ENCODE assay signal across 1 cellular context in genomic region chr1:20787775-20788488, GRCh38.
A peak's percentile ranks its signal among the peaks of the same experiment; 100 is the strongest.
TF ChIP-seq lines count a peak whose summit lies in the region.

No MANE protein-coding gene starts in this region.

TF ChIP-seq in K562, 482 proteins besides CTCF, POLR2A, EP300 and RAD21 (continued from another document):
- no peak for TF ChIP-seq ATF2 (CRISPR knock-in tag; IDR thresholded peaks at IDR 0.05)
- TF ChIP-seq, protein P1, sequence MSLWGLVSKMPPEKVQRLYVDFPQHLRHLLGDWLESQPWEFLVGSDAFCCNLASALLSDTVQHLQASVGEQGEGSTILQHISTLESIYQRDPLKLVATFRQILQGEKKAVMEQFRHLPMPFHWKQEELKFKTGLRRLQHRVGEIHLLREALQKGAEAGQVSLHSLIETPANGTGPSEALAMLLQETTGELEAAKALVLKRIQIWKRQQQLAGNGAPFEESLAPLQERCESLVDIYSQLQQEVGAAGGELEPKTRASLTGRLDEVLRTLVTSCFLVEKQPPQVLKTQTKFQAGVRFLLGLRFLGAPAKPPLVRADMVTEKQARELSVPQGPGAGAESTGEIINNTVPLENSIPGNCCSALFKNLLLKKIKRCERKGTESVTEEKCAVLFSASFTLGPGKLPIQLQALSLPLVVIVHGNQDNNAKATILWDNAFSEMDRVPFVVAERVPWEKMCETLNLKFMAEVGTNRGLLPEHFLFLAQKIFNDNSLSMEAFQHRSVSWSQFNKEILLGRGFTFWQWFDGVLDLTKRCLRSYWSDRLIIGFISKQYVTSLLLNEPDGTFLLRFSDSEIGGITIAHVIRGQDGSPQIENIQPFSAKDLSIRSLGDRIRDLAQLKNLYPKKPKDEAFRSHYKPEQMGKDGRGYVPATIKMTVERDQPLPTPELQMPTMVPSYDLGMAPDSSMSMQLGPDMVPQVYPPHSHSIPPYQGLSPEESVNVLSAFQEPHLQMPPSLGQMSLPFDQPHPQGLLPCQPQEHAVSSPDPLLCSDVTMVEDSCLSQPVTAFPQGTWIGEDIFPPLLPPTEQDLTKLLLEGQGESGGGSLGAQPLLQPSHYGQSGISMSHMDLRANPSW (CRISPR knock-in tag; IDR thresholded peaks at IDR 0.05), result 0 out of 2 replicates have a peak, but pooled peaks have one; percentile 14
- no peak for TF ChIP-seq ZNF445 (CRISPR knock-in tag; IDR thresholded peaks at IDR 0.05; ENCODE audit: low read depth)
- TF ChIP-seq, protein P2, sequence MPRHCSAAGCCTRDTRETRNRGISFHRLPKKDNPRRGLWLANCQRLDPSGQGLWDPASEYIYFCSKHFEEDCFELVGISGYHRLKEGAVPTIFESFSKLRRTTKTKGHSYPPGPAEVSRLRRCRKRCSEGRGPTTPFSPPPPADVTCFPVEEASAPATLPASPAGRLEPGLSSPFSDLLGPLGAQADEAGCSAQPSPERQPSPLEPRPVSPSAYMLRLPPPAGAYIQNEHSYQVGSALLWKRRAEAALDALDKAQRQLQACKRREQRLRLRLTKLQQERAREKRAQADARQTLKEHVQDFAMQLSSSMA (CRISPR knock-in tag; IDR thresholded peaks at IDR 0.05), result no peak
- no peak for TF ChIP-seq LEF1 (IDR thresholded peaks at IDR 0.05)
- TF ChIP-seq, protein P3, sequence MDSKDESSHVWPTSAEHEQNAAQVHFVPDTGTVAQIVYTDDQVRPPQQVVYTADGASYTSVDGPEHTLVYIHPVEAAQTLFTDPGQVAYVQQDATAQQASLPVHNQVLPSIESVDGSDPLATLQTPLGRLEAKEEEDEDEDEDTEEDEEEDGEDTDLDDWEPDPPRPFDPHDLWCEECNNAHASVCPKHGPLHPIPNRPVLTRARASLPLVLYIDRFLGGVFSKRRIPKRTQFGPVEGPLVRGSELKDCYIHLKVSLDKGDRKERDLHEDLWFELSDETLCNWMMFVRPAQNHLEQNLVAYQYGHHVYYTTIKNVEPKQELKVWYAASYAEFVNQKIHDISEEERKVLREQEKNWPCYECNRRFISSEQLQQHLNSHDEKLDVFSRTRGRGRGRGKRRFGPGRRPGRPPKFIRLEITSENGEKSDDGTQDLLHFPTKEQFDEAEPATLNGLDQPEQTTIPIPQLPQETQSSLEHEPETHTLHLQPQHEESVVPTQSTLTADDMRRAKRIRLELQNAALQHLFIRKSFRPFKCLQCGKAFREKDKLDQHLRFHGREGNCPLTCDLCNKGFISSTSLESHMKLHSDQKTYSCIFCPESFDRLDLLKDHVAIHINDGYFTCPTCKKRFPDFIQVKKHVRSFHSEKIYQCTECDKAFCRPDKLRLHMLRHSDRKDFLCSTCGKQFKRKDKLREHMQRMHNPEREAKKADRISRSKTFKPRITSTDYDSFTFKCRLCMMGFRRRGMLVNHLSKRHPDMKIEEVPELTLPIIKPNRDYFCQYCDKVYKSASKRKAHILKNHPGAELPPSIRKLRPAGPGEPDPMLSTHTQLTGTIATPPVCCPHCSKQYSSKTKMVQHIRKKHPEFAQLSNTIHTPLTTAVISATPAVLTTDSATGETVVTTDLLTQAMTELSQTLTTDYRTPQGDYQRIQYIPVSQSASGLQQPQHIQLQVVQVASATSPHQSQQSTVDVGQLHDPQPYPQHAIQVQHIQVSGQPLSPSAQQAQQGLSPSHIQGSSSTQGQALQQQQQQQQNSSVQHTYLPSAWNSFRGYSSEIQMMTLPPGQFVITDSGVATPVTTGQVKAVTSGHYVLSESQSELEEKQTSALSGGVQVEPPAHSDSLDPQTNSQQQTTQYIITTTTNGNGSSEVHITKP (IDR thresholded peaks at IDR 0.05; ENCODE audit: partially characterized antibody), result peak; percentile 2
- TF ChIP-seq HNRNPUL1 (IDR thresholded peaks at IDR 0.05; ENCODE audit: low read length), result no peak
- peak; percentile 18; the same call in 1 of the 2 replicates for TF ChIP-seq SMARCA4 (IDR thresholded peaks at IDR 0.05)
- no peak for TF ChIP-seq HBP1 (CRISPR knock-in tag; IDR thresholded peaks at IDR 0.05)
- peak; percentile 52 for TF ChIP-seq DPF2 (IDR thresholded peaks at IDR 0.05)
- 0 out of 2 replicates have a peak, but pooled peaks have one; percentile 26 for TF ChIP-seq CBFA2T3 (IDR thresholded peaks at IDR 0.05)
- peak; percentile 68 for TF ChIP-seq ZBTB40 (IDR thresholded peaks at IDR 0.05)
- TF ChIP-seq ZBTB40 (CRISPR knock-in tag; IDR thresholded peaks at IDR 0.05), result no peak
- TF ChIP-seq ILK (tag; IDR thresholded peaks at IDR 0.05; ENCODE audit: borderline replicate concordance, low read depth), result no peak
- no peak for TF ChIP-seq U2AF1 (optimal IDR thresholded peaks at IDR 0.05; ENCODE audit: low read depth, low read length)
- no peak for TF ChIP-seq ZNF668 (CRISPR knock-in tag; IDR thresholded peaks at IDR 0.05)
- TF ChIP-seq MTF1 (CRISPR knock-in tag; IDR thresholded peaks at IDR 0.05; ENCODE audit: borderline replicate concordance), result no peak
- no peak for TF ChIP-seq GTF2A2 (tag; IDR thresholded peaks at IDR 0.05)
- TF ChIP-seq, protein P4, sequence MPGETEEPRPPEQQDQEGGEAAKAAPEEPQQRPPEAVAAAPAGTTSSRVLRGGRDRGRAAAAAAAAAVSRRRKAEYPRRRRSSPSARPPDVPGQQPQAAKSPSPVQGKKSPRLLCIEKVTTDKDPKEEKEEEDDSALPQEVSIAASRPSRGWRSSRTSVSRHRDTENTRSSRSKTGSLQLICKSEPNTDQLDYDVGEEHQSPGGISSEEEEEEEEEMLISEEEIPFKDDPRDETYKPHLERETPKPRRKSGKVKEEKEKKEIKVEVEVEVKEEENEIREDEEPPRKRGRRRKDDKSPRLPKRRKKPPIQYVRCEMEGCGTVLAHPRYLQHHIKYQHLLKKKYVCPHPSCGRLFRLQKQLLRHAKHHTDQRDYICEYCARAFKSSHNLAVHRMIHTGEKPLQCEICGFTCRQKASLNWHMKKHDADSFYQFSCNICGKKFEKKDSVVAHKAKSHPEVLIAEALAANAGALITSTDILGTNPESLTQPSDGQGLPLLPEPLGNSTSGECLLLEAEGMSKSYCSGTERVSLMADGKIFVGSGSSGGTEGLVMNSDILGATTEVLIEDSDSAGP (CRISPR knock-in tag; IDR thresholded peaks at IDR 0.05), result no peak
- TF ChIP-seq CEBPG (CRISPR knock-in tag; IDR thresholded peaks at IDR 0.05), result no peak
- peak in 1 of 2 experiments; percentile 9; a peak in 1 of 4 replicates for TF ChIP-seq CEBPG (tag; conservative IDR thresholded peaks at IDR 0.05 in 1 of 2, IDR thresholded peaks at IDR 0.05 in 1 of 2)
- peak; percentile 38; the same call in 1 of the 2 replicates for TF ChIP-seq SMARCA5 (IDR thresholded peaks at IDR 0.05)
- TF ChIP-seq DACH1 (IDR thresholded peaks at IDR 0.05; ENCODE audit: partially characterized antibody), result peak; percentile 45
- no peak for TF ChIP-seq ZC3H4 (CRISPR knock-in tag; IDR thresholded peaks at IDR 0.05; ENCODE audit: borderline replicate concordance)
- TF ChIP-seq NFATC3 (IDR thresholded peaks at IDR 0.05), result 0 out of 2 replicates have a peak, but pooled peaks have one; percentile 20
- no peak for TF ChIP-seq MXI1 (IDR thresholded peaks at IDR 0.05; ENCODE audit: low read depth, low read length)
- TF ChIP-seq PTBP1 (IDR thresholded peaks at IDR 0.05; ENCODE audit: low read depth, low read length), result no peak
- no peak for TF ChIP-seq CBX2 (IDR thresholded peaks at IDR 0.05; ENCODE audit: insufficient read depth, low read length, poor library complexity, severe bottlenecking)
- no peak for TF ChIP-seq SRSF1 (IDR thresholded peaks at IDR 0.05; ENCODE audit: low read depth, low read length)
- TF ChIP-seq SRSF3 (IDR thresholded peaks at IDR 0.05; ENCODE audit: insufficient read depth, low read length), result no peak
- TF ChIP-seq TEAD2 (tag; IDR thresholded peaks at IDR 0.05), result no peak
- no peak for TF ChIP-seq IRF2 (CRISPR knock-in tag; IDR thresholded peaks at IDR 0.05)
- 0 out of 2 replicates have a peak, but pooled peaks have one; percentile 23 for TF ChIP-seq ZNF324 (CRISPR knock-in tag; IDR thresholded peaks at IDR 0.05)
- TF ChIP-seq PHB2 (IDR thresholded peaks at IDR 0.05; ENCODE audit: low read depth), result no peak
- 0 out of 2 replicates have a peak, but pooled peaks have one; percentile 4 for TF ChIP-seq HLTF (IDR thresholded peaks at IDR 0.05)
- TF ChIP-seq HMGXB4 (CRISPR knock-in tag; IDR thresholded peaks at IDR 0.05), result no peak
- no peak for TF ChIP-seq ZNF134 (CRISPR knock-in tag; conservative IDR thresholded peaks at IDR 0.05)
TF ChIP-seq in K562: peak in this region for 26.
